Comparison of ENCODE assay signal across 9 cellular contexts in the genomic region with DNA sequence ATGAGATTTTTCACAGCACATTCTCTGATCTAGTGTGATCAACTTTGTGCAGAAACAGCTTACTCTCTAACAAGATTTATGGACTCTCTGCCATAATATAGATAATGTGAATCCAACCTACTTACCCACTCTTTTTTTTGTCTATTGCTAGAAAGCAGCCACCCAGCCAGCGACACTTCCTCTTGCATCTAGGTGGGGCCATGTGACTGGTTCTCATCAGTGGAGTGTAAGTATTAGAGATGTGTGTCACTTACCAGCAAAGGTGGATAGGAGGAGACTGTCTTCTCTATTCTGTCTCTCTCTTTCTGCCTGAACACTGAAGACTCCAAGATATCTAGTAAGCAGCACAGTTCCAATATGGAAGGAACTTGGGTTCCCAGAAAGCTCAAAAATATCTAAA.
"Had no signal": no experiment of that assay in that cellular context is flagged by ENCODE, and none has a peak within 500 bp of the region (broad histone marks: within the 10 kb centered on the region; RNA-seq: fewer than 3 reads in every experiment).

No MANE protein-coding gene starts in this region.

- DNase-seq: activated CD4-positive, alpha-beta T cell treated with anti-CD3 and anti-CD28 coated beads for 48 hours; activated CD8-positive, alpha-beta memory T cell treated with anti-CD3 and anti-CD28 coated beads, Interleukin-2, amount 50 U/mL, for 48 hours; activated CD8-positive, alpha-beta T cell treated with anti-CD3 and anti-CD28 coated beads, Interleukin-2, amount 10 ng/mL, durations not matched to agents 7 days and 5 days; lower lobe of right lung; naive B cell; stimulated activated CD4-positive, alpha-beta T cell treated with anti-CD3 and anti-CD28 coated beads, Interleukin-4, amount 100 ng/mL, for 4 hours; stomach had no signal

- ATAC-seq: activated CD8-positive, alpha-beta T cell treated with anti-CD3 and anti-CD28 coated beads, Interleukin-2, amount 10 ng/mL, durations not matched to agents 7 days and 5 days; esophagus mucosa; lower lobe of right lung; WTC11 had no signal
